ENCODE assay signal across 8 cellular contexts in the genomic region with DNA sequence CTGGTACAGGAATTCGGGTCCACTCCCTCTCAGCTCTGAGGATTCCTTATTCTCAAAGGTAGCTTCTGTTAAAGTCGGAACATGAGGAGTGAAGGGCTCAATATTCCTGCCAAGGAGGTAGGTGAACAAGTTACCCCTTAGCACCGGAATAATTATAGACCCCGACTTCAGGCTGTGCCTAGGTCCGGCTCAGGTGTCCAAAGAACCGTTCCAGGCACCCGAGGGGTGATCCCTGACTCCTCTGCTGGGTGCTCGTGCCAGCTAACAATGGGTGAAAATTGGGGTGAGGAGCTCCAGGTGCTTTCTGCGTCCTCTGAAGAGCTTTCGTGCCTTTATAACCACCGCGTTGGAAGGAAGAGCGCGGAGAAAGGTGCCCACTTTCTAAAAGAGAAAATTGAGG. TPM values are rescaled to one million over a fixed set of nuclear protein-coding genes. Genes with fewer than 3 reads are reported as not detected.
DNase-seq lines count a peak whose midpoint lies in the region; ATAC-seq, FAIRE-seq and TF ChIP-seq lines count a peak whose summit lies in the region.

No MANE protein-coding gene starts in this region.

- no peaks in the 10 kb centered on the region for H3K27me3 ChIP-seq in HUES48 (ENCODE audit: control insufficient read depth, insufficient read depth, low read length)
- H3K27me3 ChIP-seq in mucosa of stomach (ENCODE audit: control insufficient read depth, insufficient read depth, low read length), result no peaks in the 10 kb centered on the region

- 4% methylated on average over 14 of the region's 14 CpGs for WGBS in A549 (ENCODE audit: missing lambda C conversion rate)

- H3K4me3 ChIP-seq in A549 (peak overlapping the region; percentile 82), HUES48 (ENCODE audit: low read depth, low read length) (peak overlapping the region; percentile 99), cardiac fibroblast (replicated peaks in 1 of 2; ENCODE audit: low read depth in 2 of 2, low read length in 2 of 2) (peak overlapping the region; percentile 75 to 89), mucosa of stomach (ENCODE audit: low read length) (peak overlapping the region; percentile 66)

- CTCF ChIA-PET in A549 (lab: Yijun Ruan, JAX), result interaction anchor here (0.8 to 33.1 kb wide), 7 partner anchors 9 to 74 kb away, joined by 3 to 521 read pairs (median 16); partner anchors contain the start of genes CPSF7, DDB1, SDHAF2 and TKFC

- POLR2A ChIA-PET in A549 (lab: Yijun Ruan, JAX), result interaction anchor here (0.5 to 5.2 kb wide), 17 partner anchors 8 to 340 kb away, joined by 3 to 67 read pairs (median 15); partner anchors contain the start of genes CPSF7, DDB1, SDHAF2 and TKFC

- peak in 1 of 2 experiments; percentile 2; a peak in 3 of 6 replicates for ATAC-seq in A549
- ATAC-seq in GM21423 (IDR thresholded peaks at IDR 0.05; ENCODE audit: unreplicated experiment), result no peak
- no peak for ATAC-seq in HG03460 (IDR thresholded peaks at IDR 0.05; ENCODE audit: unreplicated experiment)

- peak overlapping the region; percentile 96 to 97 for H3K27ac ChIP-seq in A549
- peak overlapping the region; percentile 100 for H3K27ac ChIP-seq in HUES48 (ENCODE audit: low read depth, low read length)

- no peak for FAIRE-seq in A549 (lab: Jason Lieb, UNC)

- no peaks in the 10 kb centered on the region for H3K9me3 ChIP-seq in A549
- H3K9me3 ChIP-seq in HUES48 (ENCODE audit: control insufficient read depth, insufficient read depth, low read length), result no peaks in the 10 kb centered on the region
- H3K9me3 ChIP-seq in mucosa of stomach (ENCODE audit: control insufficient read depth, low read length), result no peaks in the 10 kb centered on the region

- H3K9ac ChIP-seq in HUES48 (ENCODE audit: low read depth, low read length) (peak overlapping the region; percentile 99), mucosa of stomach (ENCODE audit: low read length) (peak overlapping the region; percentile 87)

- TF ChIP-seq POLR2A in A549 (IDR thresholded peaks at IDR 0.05; ENCODE audit: low read length), result no peak

- no peak for TF ChIP-seq RAD21 in A549 (conservative IDR thresholded peaks at IDR 0.05 in 1 of 2, IDR thresholded peaks at IDR 0.05 in 1 of 2)

- H3K4me2 ChIP-seq in A549, result peak overlapping the region; percentile 83

- no peak for TF ChIP-seq CTCF in A549 (IDR thresholded peaks at IDR 0.05)
- no peak for TF ChIP-seq CTCF in cardiac fibroblast (IDR thresholded peaks at IDR 0.05; ENCODE audit: low read depth, low read length)

- H3K36me3 ChIP-seq in HUES48 (ENCODE audit: control insufficient read depth, insufficient read depth, low read length), result peaks cover 22% of the 10 kb centered on the region
- H3K36me3 ChIP-seq in mucosa of stomach (ENCODE audit: control insufficient read depth, insufficient read depth, low read length), result no peaks in the 10 kb centered on the region

- no peak for TF ChIP-seq EP300 in A549 (IDR thresholded peaks at IDR 0.05)

- DNase-seq in A549 (ENCODE audit: low read depth in 1 of 2, low spot score in 1 of 2) (no peak), cardiac fibroblast (ENCODE audit: low read depth in 2 of 2) (no peak), middle frontal gyrus (ENCODE audit: extremely low spot score, low spot score) (no peak), SHP77 (lab: John Stamatoyannopoulos, UW) (no peak)

- H3K4me1 ChIP-seq in A549 (peaks cover 15% of the 10 kb centered on the region; the same call in 2 of the 3 replicates), HUES48 (ENCODE audit: control insufficient read depth, insufficient read depth, low read length) (no peaks in the 10 kb centered on the region), mucosa of stomach (ENCODE audit: control insufficient read depth, insufficient read depth, low read length) (peaks cover 17% of the 10 kb centered on the region)

TF ChIP-seq in A549, 52 proteins besides CTCF, POLR2A, EP300 and RAD21:
- TF ChIP-seq HOXB13 (CRISPR knock-in tag; IDR thresholded peaks at IDR 0.05; ENCODE audit: low read depth) (no peak), FOSB (CRISPR knock-in tag; IDR thresholded peaks at IDR 0.05) (no peak), EHF (CRISPR knock-in tag; IDR thresholded peaks at IDR 0.05) (no peak)
- TF ChIP-seq, protein P1, sequence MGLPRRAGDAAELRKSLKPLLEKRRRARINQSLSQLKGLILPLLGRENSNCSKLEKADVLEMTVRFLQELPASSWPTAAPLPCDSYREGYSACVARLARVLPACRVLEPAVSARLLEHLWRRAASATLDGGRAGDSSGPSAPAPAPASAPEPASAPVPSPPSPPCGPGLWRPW (IDR thresholded peaks at IDR 0.05), result no peak
TF ChIP-seq in A549: peak in this region for 0.

RNA-seq across cellular contexts. Expression of gene CYB561A3, which starts 0.4 kb away (rescaled TPM):
- polyA plus RNA-seq in A549 (2011; rRNA removed) (50.8 and 58.1 TPM in 2 replicates), A549 (2017; fragmentation: RNase III; extraction: RNeasy Plus Mini Kit Qiagen cat#74134 plus additional on column Dnase treatment) (50.4 to 56.9 TPM (median 55.4 TPM) in 3 replicates)
- 93.2 and 118 TPM in 2 replicates for polyA plus RNA-seq in A549 (2012; cell fraction: cytosol; rRNA removed)
- polyA plus RNA-seq in A549 (2012; cell fraction: nucleus; rRNA removed), result 154 and 157 TPM in 2 replicates
- 69.8 and 77.4 TPM in 2 replicates for polyA minus RNA-seq in A549 (2011; rRNA and poly(A)+ RNA removed)

RNA-seq across cellular contexts. Expression of gene TMEM138, which starts 0.9 kb away (rescaled TPM):
- polyA plus RNA-seq in A549 (2011; rRNA removed) (143 and 156 TPM in 2 replicates), A549 (2017; fragmentation: RNase III; extraction: RNeasy Plus Mini Kit Qiagen cat#74134 plus additional on column Dnase treatment) (80.3 to 95.6 TPM (median 88.2 TPM) in 3 replicates)
- 80.0 and 101 TPM in 2 replicates for polyA plus RNA-seq in A549 (2012; cell fraction: cytosol; rRNA removed)
- 61.0 and 95.1 TPM in 2 replicates for polyA plus RNA-seq in A549 (2012; cell fraction: nucleus; rRNA removed)
- polyA minus RNA-seq in A549 (2011; rRNA and poly(A)+ RNA removed), result 54.6 and 62.6 TPM in 2 replicates

RNA-seq across cellular contexts. Expression of gene TKFC, which starts 28.2 kb away (rescaled TPM):
- polyA plus RNA-seq in A549 (2011; rRNA removed) (46.5 and 51.2 TPM in 2 replicates), A549 (2017; fragmentation: RNase III; extraction: RNeasy Plus Mini Kit Qiagen cat#74134 plus additional on column Dnase treatment) (42.6 to 53.6 TPM (median 48.7 TPM) in 3 replicates)
- 63.7 and 80.0 TPM in 2 replicates for polyA plus RNA-seq in A549 (2012; cell fraction: cytosol; rRNA removed)
- polyA plus RNA-seq in A549 (2012; cell fraction: nucleus; rRNA removed), result 200 and 208 TPM in 2 replicates
- polyA minus RNA-seq in A549 (2011; rRNA and poly(A)+ RNA removed), result 65.7 and 70.2 TPM in 2 replicates

RNA-seq across cellular contexts. Expression of gene DDB1, which starts 28.3 kb away (rescaled TPM):
- 213 and 222 TPM in 2 replicates for polyA plus RNA-seq in A549 (2011; rRNA removed)
- polyA plus RNA-seq in A549 (2012; cell fraction: cytosol; rRNA removed), result 132 and 150 TPM in 2 replicates
- 192 and 219 TPM in 2 replicates for polyA plus RNA-seq in A549 (2012; cell fraction: nucleus; rRNA removed)
- 149 to 154 TPM (median 149 TPM) in 3 replicates for polyA plus RNA-seq in A549 (2017; fragmentation: RNase III; extraction: RNeasy Plus Mini Kit Qiagen cat#74134 plus additional on column Dnase treatment)
- polyA minus RNA-seq in A549 (2011; rRNA and poly(A)+ RNA removed), result 324 and 364 TPM in 2 replicates

RNA-seq across cellular contexts. Expression of gene TMEM216, which starts 31.1 kb away (rescaled TPM):
- polyA plus RNA-seq in A549 (2011; rRNA removed) (33.6 and 49.0 TPM in 2 replicates), A549 (2017; fragmentation: RNase III; extraction: RNeasy Plus Mini Kit Qiagen cat#74134 plus additional on column Dnase treatment) (9.9 to 11.9 TPM (median 10.6 TPM) in 3 replicates)
- polyA plus RNA-seq in A549 (2012; cell fraction: cytosol; rRNA removed), result 22.6 and 24.2 TPM in 2 replicates
- 9.7 and 16.8 TPM in 2 replicates for polyA plus RNA-seq in A549 (2012; cell fraction: nucleus; rRNA removed)
- 24.2 and 28.8 TPM in 2 replicates for polyA minus RNA-seq in A549 (2011; rRNA and poly(A)+ RNA removed)
